Comparison of ENCODE assay signal across 10 cellular contexts in the genomic region with DNA sequence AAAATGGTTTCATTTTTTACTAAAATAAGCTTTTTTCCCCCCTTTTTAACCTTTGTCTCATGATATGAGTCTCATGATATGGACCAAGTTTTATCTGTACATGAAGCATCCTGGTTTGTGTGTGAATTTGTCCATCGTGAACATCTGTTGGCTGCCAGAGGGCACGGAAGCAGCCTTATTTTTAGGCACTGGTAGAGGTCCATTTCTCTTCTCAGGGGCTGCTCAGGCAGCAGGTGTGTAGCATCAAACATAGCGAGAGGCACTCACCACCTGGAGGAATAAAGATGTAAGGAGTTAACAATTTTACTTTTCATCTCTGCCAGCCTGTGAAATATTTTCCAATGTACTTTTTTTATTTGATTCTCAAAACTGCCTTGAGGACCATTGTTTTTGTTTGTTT.
DNase-seq lines count a peak whose midpoint lies in the region; ATAC-seq and TF ChIP-seq lines count a peak whose summit lies in the region.
"Had no signal": no experiment of that assay in that cellular context is flagged by ENCODE, and none has a peak within 500 bp of the region (broad histone marks: within the 10 kb centered on the region; RNA-seq: fewer than 3 reads in every experiment).

No MANE protein-coding gene starts in this region.

- H3K27ac Mint-ChIP-seq in CD4-positive, alpha-beta T cell, result peak overlapping the region; percentile 40
- H3K27ac Mint-ChIP-seq in activated naive CD8-positive, alpha-beta T cell treated with anti-CD3 and anti-CD28 coated beads for 36 hours, result peak overlapping the region; percentile 79

- H3K4me1 Mint-ChIP-seq in CD4-positive, alpha-beta T cell (ENCODE audit: low read depth), result peaks cover 42% of the 10 kb centered on the region
- peaks cover 35% of the 10 kb centered on the region for H3K4me1 Mint-ChIP-seq in activated naive CD8-positive, alpha-beta T cell treated with anti-CD3 and anti-CD28 coated beads for 36 hours

- H3K4me3 Mint-ChIP-seq in CD4-positive, alpha-beta T cell, result peak overlapping the region; percentile 50
- H3K4me3 Mint-ChIP-seq in activated naive CD8-positive, alpha-beta T cell treated with anti-CD3 and anti-CD28 coated beads for 36 hours, result peak overlapping the region; percentile 32

- H3K27me3 Mint-ChIP-seq in CD4-positive, alpha-beta T cell, result no peaks in the 10 kb centered on the region
- no peaks in the 10 kb centered on the region for H3K27me3 Mint-ChIP-seq in activated naive CD8-positive, alpha-beta T cell treated with anti-CD3 and anti-CD28 coated beads for 36 hours

- no peak for DNase-seq in CD4-positive, alpha-beta T cell
- DNase-seq in GM19238 (ENCODE audit: insufficient read length, low spot score) (peak; percentile 5), NCI-H1694 (lab: John Stamatoyannopoulos, UW) (no peak), OCI-M2 (lab: John Stamatoyannopoulos, UW; ENCODE audit: unreplicated experiment) (no peak), D341Med (ENCODE audit: low spot score) (no peak)
- DNase-seq in activated naive CD8-positive, alpha-beta T cell treated with anti-CD3 and anti-CD28 coated beads for 36 hours, result no peak
- DNase-seq: thyroid gland had no signal

- CTCF ChIA-PET in CD4-positive, alpha-beta T cell (lab: Charles Lee), result no interaction called here

- H3K27me3 ChIP-seq in CD4-positive, alpha-beta T cell (ENCODE audit: control insufficient read depth, insufficient read depth, low read length), result no peaks in the 10 kb centered on the region
- H3K27me3 ChIP-seq: thyroid gland had no signal

- H3K27ac ChIP-seq in CD4-positive, alpha-beta T cell (ENCODE audit: low read depth, low read length), result no peak overlapping the region
- H3K27ac ChIP-seq: RWPE1, thyroid gland had no signal

- H3K36me3 Mint-ChIP-seq in CD4-positive, alpha-beta T cell (ENCODE audit: low read depth), result peaks cover 27% of the 10 kb centered on the region
- H3K36me3 Mint-ChIP-seq in activated naive CD8-positive, alpha-beta T cell treated with anti-CD3 and anti-CD28 coated beads for 36 hours, result peaks cover 27% of the 10 kb centered on the region

- H3K9me3 Mint-ChIP-seq in CD4-positive, alpha-beta T cell, result no peaks in the 10 kb centered on the region
- H3K9me3 Mint-ChIP-seq in activated naive CD8-positive, alpha-beta T cell treated with anti-CD3 and anti-CD28 coated beads for 36 hours, result peaks cover 2% of the 10 kb centered on the region

- POLR2A ChIA-PET in CD4-positive, alpha-beta T cell (lab: Charles Lee), result no interaction called here

- no peak for ATAC-seq in CD4-positive, alpha-beta T cell (ENCODE audit: poor library complexity)
- peak; percentile 56 for ATAC-seq in HG02973 (IDR thresholded peaks at IDR 0.05; ENCODE audit: unreplicated experiment)
- ATAC-seq in HG03097 (IDR thresholded peaks at IDR 0.05; ENCODE audit: low FRiP score, unreplicated experiment), result no peak

- H3K9me3 ChIP-seq in CD4-positive, alpha-beta T cell (ENCODE audit: control insufficient read depth, low read length), result no peaks in the 10 kb centered on the region
- H3K9me3 ChIP-seq: thyroid gland had no signal

- TF ChIP-seq CTCF in CD4-positive, alpha-beta T cell (IDR thresholded peaks at IDR 0.05), result no peak

- intact Hi-C loops in CD4-positive, alpha-beta T cell (cut with DNase I, micrococcal nuclease), result loop anchor here in 1 of 2 experiments (5.0 kb wide), 1 partner anchor 133 kb away; a partner anchor contains a TSS
